9 cellular contexts compared by ENCODE assay signal in the genomic region with DNA sequence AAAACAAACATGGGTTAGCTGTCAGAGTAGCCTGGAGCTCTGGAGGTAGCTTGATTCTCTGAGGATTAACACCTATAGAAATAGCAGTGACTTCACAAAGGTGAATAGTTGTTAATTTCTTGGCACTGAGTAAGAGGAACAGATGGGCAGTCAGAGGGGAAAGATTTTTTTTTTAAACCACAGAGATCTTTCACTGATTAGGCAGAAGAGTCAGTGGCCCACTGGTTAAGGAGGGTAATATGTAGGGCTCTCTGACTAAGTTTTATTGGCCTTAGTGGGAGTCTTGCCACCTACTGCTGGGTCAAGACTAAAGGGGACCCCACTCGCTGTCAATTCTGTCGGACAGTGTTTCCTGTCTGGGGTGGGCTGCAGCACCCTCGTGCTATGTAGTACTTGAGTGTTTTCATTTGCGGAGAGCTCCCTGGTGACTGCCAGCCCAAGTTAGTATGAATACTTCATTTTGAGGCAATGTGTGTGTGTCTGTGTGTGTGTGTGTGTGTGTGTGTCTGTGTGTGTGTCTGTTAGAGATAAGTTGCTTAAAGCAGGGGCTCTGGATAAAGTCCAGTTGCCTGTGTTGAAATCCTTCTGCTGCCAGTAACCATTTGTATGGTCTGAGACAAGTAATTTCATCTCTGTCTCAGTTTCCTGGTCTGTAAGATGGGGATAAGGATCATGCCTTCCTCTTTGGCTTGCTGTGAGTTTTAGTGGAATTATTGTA.
DNase-seq lines count a peak whose midpoint lies in the region; ATAC-seq and TF ChIP-seq lines count a peak whose summit lies in the region.
"Had no signal": no experiment of that assay in that cellular context is flagged by ENCODE, and none has a peak within 500 bp of the region (broad histone marks: within the 10 kb centered on the region; RNA-seq: fewer than 3 reads in every experiment).

No MANE protein-coding gene starts in this region.

- H3K36me3 Mint-ChIP-seq in natural killer cell treated with Interleukin-12 subunit alpha and Interleukin-12 subunit beta and Interleukin-15 and Interleukin-18, amount 100 ng/mL, for 72 hours = peaks cover 5% of the 10 kb centered on the region

- no peaks in the 10 kb centered on the region for H3K27me3 ChIP-seq in Panc1 (ENCODE audit: control insufficient read depth, insufficient read depth, low read length)

- TF ChIP-seq CTCF in 22Rv1 (IDR thresholded peaks at IDR 0.05) (no peak), Panc1 (IDR thresholded peaks at IDR 0.05) (no peak)

- intact Hi-C loops in Panc1 (cut with micrococcal nuclease; ENCODE audit: unreplicated experiment) = loop anchor here (5.0 kb wide), 1 partner anchor 144 kb away; a partner anchor contains a TSS

- peak overlapping the region; percentile 90 to 92 for H3K27ac Mint-ChIP-seq in natural killer cell treated with Interleukin-12 subunit alpha and Interleukin-12 subunit beta and Interleukin-15 and Interleukin-18, amount 100 ng/mL, for 72 hours

- in situ Hi-C loops in Panc1 (cut with HindIII; ENCODE audit: low pct_unique_long_range_greater_than_20kb, low sequenced_read_pairs) = no loop called here

- no peak overlapping the region; a peak in 1 of 4 replicates for H3K4me3 ChIP-seq in Panc1 (ENCODE audit: low read depth in 2 of 2, low read length in 2 of 2)
- H3K4me3 ChIP-seq: lung had no signal

- no peaks in the 10 kb centered on the region for H3K9me3 ChIP-seq in Panc1 (ENCODE audit: control insufficient read depth, insufficient read depth, low read depth, low read length)

- CTCF ChIA-PET in Panc1 (lab: Charles Lee) = interaction anchor here (0.5 to 0.7 kb wide), 2 partner anchors 215 to 229 kb away, joined by 3 read pairs; no protein-coding TSS in a partner anchor

- H3K27me3 Mint-ChIP-seq in natural killer cell treated with Interleukin-12 subunit alpha and Interleukin-12 subunit beta and Interleukin-15 and Interleukin-18, amount 100 ng/mL, for 72 hours = no peaks in the 10 kb centered on the region

- peak; percentile 56 for TF ChIP-seq POLR2A in GM18505 (IDR thresholded peaks at IDR 0.05; ENCODE audit: borderline replicate concordance, extremely low read depth, insufficient read depth, insufficient read length)

- H3K4me1 Mint-ChIP-seq in natural killer cell treated with Interleukin-12 subunit alpha and Interleukin-12 subunit beta and Interleukin-15 and Interleukin-18, amount 100 ng/mL, for 72 hours (ENCODE audit: low read depth in 2 of 2) = peaks cover 75 to 83% of the 10 kb centered on the region in 2 donors

- H3K4me1 ChIP-seq in Panc1 (ENCODE audit: control insufficient read depth, insufficient read depth, low read length) = peaks cover 83% of the 10 kb centered on the region

- peak overlapping the region; percentile 81 for H3K4me3 Mint-ChIP-seq in natural killer cell treated with Interleukin-12 subunit alpha and Interleukin-12 subunit beta and Interleukin-15 and Interleukin-18, amount 100 ng/mL, for 72 hours

- DNase-seq in Panc1 (ENCODE audit: low read depth, low spot score) = no peak
- DNase-seq in natural killer cell treated with Interleukin-12 subunit alpha and Interleukin-12 subunit beta and Interleukin-15 and Interleukin-18, amount 100 ng/mL, for 72 hours (ENCODE audit: low spot score) = no peak
- DNase-seq in T1000 (lab: John Stamatoyannopoulos, UW) = no peak
- no peak for DNase-seq in DMS114 treated with DMSO at 0.1 percent for 48 hours (lab: John Stamatoyannopoulos, UW; ENCODE audit: unreplicated experiment)

- POLR2A ChIA-PET in Panc1 (lab: Charles Lee) = no interaction called here

- H3K27ac ChIP-seq in 22Rv1 (peak overlapping the region; percentile 71), Panc1 (ENCODE audit: low read length) (peak overlapping the region; percentile 87), cingulate gyrus (ENCODE audit: low read depth, low read length) (peak overlapping the region; percentile 25)

- H3K36me3 ChIP-seq in Panc1 (ENCODE audit: control insufficient read depth, insufficient read depth, low read length) = peaks cover 4% of the 10 kb centered on the region; the same call in 1 of the 2 replicates

- no peaks in the 10 kb centered on the region for H3K9me3 Mint-ChIP-seq in natural killer cell treated with Interleukin-12 subunit alpha and Interleukin-12 subunit beta and Interleukin-15 and Interleukin-18, amount 100 ng/mL, for 72 hours

- ATAC-seq in GM18505 (IDR thresholded peaks at IDR 0.05; ENCODE audit: unreplicated experiment) (peak; percentile 52), HG02884 (IDR thresholded peaks at IDR 0.05; ENCODE audit: unreplicated experiment) (peak; percentile 35), Panc1 (peak; percentile 22)
- peak; percentile 36 to 60 for ATAC-seq in natural killer cell treated with Interleukin-12 subunit alpha and Interleukin-12 subunit beta and Interleukin-15 and Interleukin-18, amount 100 ng/mL, for 72 hours

- BruUV-seq in Panc1 (replicated peaks; lab: Mats Ljungman, UMichigan) = no TSS peak

Comparison
In these comparisons a context has a peak if more than half of its experiments do, and no peak if none do; other contexts are left out.
1. H3K27ac ChIP-seq: peak in every context shown above with its lines; median percentile 87 in Panc1; 71 in 22Rv1; 25 in cingulate gyrus.